In the genomic region with DNA sequence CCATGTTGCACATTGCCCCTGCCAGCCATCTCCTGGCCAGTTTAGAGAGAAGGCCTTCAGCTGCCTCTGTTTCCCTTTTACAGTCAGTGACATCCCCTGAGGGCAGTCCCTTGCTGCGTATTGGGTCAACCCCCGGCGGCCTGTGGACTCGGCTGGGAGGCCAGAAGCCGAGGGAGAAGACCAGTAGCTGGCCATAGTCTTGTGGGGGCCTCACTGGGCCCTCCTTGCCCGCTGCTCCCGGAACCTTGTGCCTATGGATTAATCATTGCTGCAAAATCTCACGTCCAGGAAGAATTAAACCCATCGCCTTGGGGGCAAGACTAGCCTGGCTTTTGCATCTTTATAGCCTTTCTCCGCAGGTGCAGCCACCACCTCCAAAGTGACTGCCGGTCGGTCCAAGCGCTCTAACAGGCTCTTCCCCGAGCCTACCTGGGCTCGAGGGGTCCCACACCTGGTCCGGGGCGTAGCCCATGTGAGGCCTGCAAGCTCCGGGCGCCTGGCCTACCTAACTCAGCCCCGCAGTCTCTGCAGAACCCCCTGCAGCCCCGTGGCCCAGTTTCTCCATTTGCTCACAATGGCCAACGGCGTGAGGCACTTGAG, we compare ENCODE assay signal across 8 cellular contexts. TPM values are rescaled to one million over a fixed set of nuclear protein-coding genes. Genes with fewer than 3 reads are reported as not detected.
DNase-seq lines count a peak whose midpoint lies in the region; ATAC-seq and TF ChIP-seq lines count a peak whose summit lies in the region.

No MANE protein-coding gene starts in this region.

- peak overlapping the region; percentile 98 for H3K27ac Mint-ChIP-seq in activated naive CD4-positive, alpha-beta T cell treated with anti-CD3 and anti-CD28 coated beads, Interleukin-2, amount 50 U/mL, for 24 hours

- H3K4me1 ChIP-seq in lung (ENCODE audit: control insufficient read depth in 2 of 2, insufficient read depth in 2 of 2, low read length in 2 of 2) = peaks cover 0 to 21% of the 10 kb centered on the region in 2 donors
- peaks cover 15 to 28% (median 26%) of the 10 kb centered on the region in 4 donors for H3K4me1 ChIP-seq in upper lobe of left lung

- H3K27ac ChIP-seq in lung (ENCODE audit: low read depth in 1 of 2, low read length in 1 of 2) (peak overlapping the region; percentile 38 to 93), upper lobe of left lung (peak overlapping the region; percentile 83 to 89 (median 86))

- no peak for DNase-seq in activated naive CD4-positive, alpha-beta T cell (lab: John Stamatoyannopoulos, UW)
- DNase-seq in astrocyte of the spinal cord (ENCODE audit: low read depth, low spot score) (no peak), lung (ENCODE audit: low spot score) (no peak), upper lobe of left lung (peak in 1 of 2 donors; percentile 52), NCI-H2029 treated with DMSO at 0.1 percent for 48 hours (lab: John Stamatoyannopoulos, UW) (no peak)

- H3K27me3 ChIP-seq in lung (ENCODE audit: control insufficient read depth, insufficient read depth) (no peaks in the 10 kb centered on the region), upper lobe of left lung (no peaks in the 10 kb centered on the region)

- peaks cover 29% of the 10 kb centered on the region for H3K4me1 Mint-ChIP-seq in activated naive CD4-positive, alpha-beta T cell treated with anti-CD3 and anti-CD28 coated beads, Interleukin-2, amount 50 U/mL, for 24 hours

- H3K4me3 ChIP-seq in astrocyte of the spinal cord (ENCODE audit: low read depth, low read length) (peak overlapping the region; percentile 79), lung (peak overlapping the region; percentile 53), upper lobe of left lung (peak overlapping the region; percentile 61 to 74 (median 66))

- peaks cover 13% of the 10 kb centered on the region for H3K36me3 Mint-ChIP-seq in activated naive CD4-positive, alpha-beta T cell treated with anti-CD3 and anti-CD28 coated beads, Interleukin-2, amount 50 U/mL, for 24 hours

- no peaks in the 10 kb centered on the region for H3K27me3 Mint-ChIP-seq in activated naive CD4-positive, alpha-beta T cell treated with anti-CD3 and anti-CD28 coated beads, Interleukin-2, amount 50 U/mL, for 24 hours

- no peak for TF ChIP-seq POLR2A in upper lobe of left lung (IDR thresholded peaks at IDR 0.05)

- WGBS in lung, 2 donors = 55 to 61% methylated on average over 23 of the region's 23 CpGs
- WGBS in upper lobe of left lung, 2 donors = 55 to 94% methylated on average over 6 to 23 of the region's 23 CpGs

- H3K4me3 Mint-ChIP-seq in activated naive CD4-positive, alpha-beta T cell treated with anti-CD3 and anti-CD28 coated beads, Interleukin-2, amount 50 U/mL, for 24 hours = peak overlapping the region; percentile 94

- no peaks in the 10 kb centered on the region for H3K9me3 ChIP-seq in lung (ENCODE audit: control insufficient read depth in 2 of 2, insufficient read depth in 1 of 2, low read length in 1 of 2)
- H3K9me3 ChIP-seq in upper lobe of left lung = no peaks in the 10 kb centered on the region

- ATAC-seq in lung (ENCODE audit: insufficient read depth, low FRiP score) = no peak
- no peak for ATAC-seq in upper lobe of left lung (ENCODE audit: low FRiP score in 2 of 2)
- ATAC-seq in HG03135 (IDR thresholded peaks at IDR 0.05; ENCODE audit: unreplicated experiment) = no peak
- no peak for ATAC-seq in HG03565 (IDR thresholded peaks at IDR 0.05; ENCODE audit: unreplicated experiment)

- in situ Hi-C loops in astrocyte of the spinal cord (cut with HindIII; ENCODE audit: low sequenced_read_pairs) = no loop called here

- no peak for TF ChIP-seq EP300 in upper lobe of left lung (IDR thresholded peaks at IDR 0.05)

- no peaks in the 10 kb centered on the region for H3K9me3 Mint-ChIP-seq in activated naive CD4-positive, alpha-beta T cell treated with anti-CD3 and anti-CD28 coated beads, Interleukin-2, amount 50 U/mL, for 24 hours

- TF ChIP-seq CTCF in astrocyte of the spinal cord (IDR thresholded peaks at IDR 0.05; ENCODE audit: low read depth, low read length) (no peak), lung (IDR thresholded peaks at IDR 0.05; ENCODE audit: control extremely low read depth, extremely low read depth) (no peak), upper lobe of left lung (IDR thresholded peaks at IDR 0.05) (no peak)

- H3K36me3 ChIP-seq in lung (ENCODE audit: control insufficient read depth in 2 of 2, insufficient read depth in 2 of 2, low read length in 2 of 2) (peaks cover 0 to 2% of the 10 kb centered on the region in 2 donors), upper lobe of left lung (peaks cover 0 to 7% (median 0%) of the 10 kb centered on the region in 4 donors)

RNA-seq across cellular contexts. Expression of gene CHAC1, which starts 0.9 kb away (rescaled TPM):
- total RNA-seq in lung (10 to 100 TPM in 1 of 2 donors, under 1 TPM in 1; 0.17 to 11.6 TPM), upper lobe of left lung (10 to 100 TPM in 1 of 6 donors, 1 to 10 TPM in 5; 2.6 to 11.1 (median 3.4) TPM)
- polyA plus RNA-seq in lung = 10 to 100 TPM; 11.6 to 11.9 TPM

RNA-seq across cellular contexts. Expression of gene DLL4, which starts 23.3 kb away (rescaled TPM):
- total RNA-seq in lung = 10 to 100 TPM; 17.9 to 31.8 TPM
- 10 to 100 TPM; 11.8 to 16.3 TPM for polyA plus RNA-seq in lung
- 10 to 100 TPM in 5 of 6 donors, 1 to 10 TPM in 1; 9.5 to 38.0 (median 13.7) TPM for total RNA-seq in upper lobe of left lung

RNA-seq across cellular contexts. Expression of gene VPS18, which starts 58.2 kb away (rescaled TPM):
- total RNA-seq in lung (10 to 100 TPM; 19.0 to 31.5 TPM), upper lobe of left lung (10 to 100 TPM; 19.9 to 43.2 (median 29.2) TPM)
- 10 to 100 TPM; 16.1 to 23.3 TPM for polyA plus RNA-seq in lung
